In genomic region chr3:128060473-128061381, GRCh38 we compare ENCODE assay signal across 14 cellular contexts. TPM values are rescaled to one million over a fixed set of nuclear protein-coding genes. Genes with fewer than 3 reads are reported as not detected.
A peak's percentile ranks its signal among the peaks of the same experiment; 100 is the strongest.
DNase-seq lines count a peak whose midpoint lies in the region; ATAC-seq and TF ChIP-seq lines count a peak whose summit lies in the region.
"Had no signal": no experiment of that assay in that cellular context is flagged by ENCODE, and none has a peak within 500 bp of the region (broad histone marks: within the 10 kb centered on the region; RNA-seq: fewer than 3 reads in every experiment).

No MANE protein-coding gene starts in this region.

- WGBS in mesenchymal stem cell, result 86% methylated on average over 11 of the region's 11 CpGs

- peaks cover 59 to 94% of the 10 kb centered on the region in 2 experiments for H3K36me3 ChIP-seq in mesenchymal stem cell (ENCODE audit: control insufficient read depth in 1 of 2, insufficient read depth in 2 of 2, low read depth in 1 of 2, low read length in 2 of 2)

- peak overlapping the region; percentile 61 for H3K9ac ChIP-seq in mesenchymal stem cell (ENCODE audit: low read length)

- peaks cover 8% of the 10 kb centered on the region for H3K4me1 ChIP-seq in mesenchymal stem cell (ENCODE audit: control insufficient read depth, insufficient read depth, low read depth, low read length)

- H2BK12ac ChIP-seq in mesenchymal stem cell (ENCODE audit: low read length in 2 of 2), result no peak overlapping the region

- no peak for ATAC-seq in HG03442 (IDR thresholded peaks at IDR 0.05; ENCODE audit: unreplicated experiment)
- ATAC-seq: K562, left cardiac atrium, natural killer cell had no signal

- no peak overlapping the region for H4K91ac ChIP-seq in mesenchymal stem cell (ENCODE audit: low read length)

- no peak overlapping the region for H3K4me2 ChIP-seq in mesenchymal stem cell (ENCODE audit: low read length, poor library complexity, severe bottlenecking)

- no peak overlapping the region for H3K14ac ChIP-seq in mesenchymal stem cell (ENCODE audit: low read length in 2 of 2)

- DNase-seq in EH (ENCODE audit: low read depth), result peak; percentile 97
- peak; percentile 79 for DNase-seq in RPMI7951 (ENCODE audit: low read depth)
- DNase-seq in choroid plexus epithelial cell (ENCODE audit: low read depth), result peak; percentile 87
- DNase-seq in mesenchymal stem cell, result no peak
- no peak for DNase-seq in stimulated activated CD4-positive, alpha-beta T cell treated with anti-CD3 and anti-CD28 coated beads, Interleukin-1b, Interleukin-23, amount 100 ng/mL, for 48 hours
- DNase-seq in NCI-H146 (lab: John Stamatoyannopoulos, UW), result no peak
- DNase-seq in NCI-H446 treated with DMSO at 0.1 percent for 48 hours (lab: John Stamatoyannopoulos, UW), result no peak
- DNase-seq: CD4-positive, alpha-beta T cell; left cardiac atrium; natural killer cell; NCI-H1694; right lobe of liver had no signal

- H3K27me3 ChIP-seq in mesenchymal stem cell (ENCODE audit: control insufficient read depth in 1 of 2, insufficient read depth in 1 of 2, low read length in 2 of 2), result no peaks in the 10 kb centered on the region
- H3K27me3 ChIP-seq: right lobe of liver had no signal

- peak overlapping the region; percentile 50 for H3K27ac ChIP-seq in mesenchymal stem cell (ENCODE audit: low read length, poor library complexity, severe bottlenecking)
- H3K27ac ChIP-seq: right lobe of liver had no signal

- H3K23ac ChIP-seq in mesenchymal stem cell (ENCODE audit: low read length in 2 of 2), result no peak overlapping the region

- no peak overlapping the region for H3K18ac ChIP-seq in mesenchymal stem cell (ENCODE audit: low read depth in 1 of 2, low read length in 2 of 2)

- peak; percentile 45 for TF ChIP-seq CTCF in choroid plexus epithelial cell (conservative IDR thresholded peaks at IDR 0.05; ENCODE audit: low read depth, low read length)

- H2BK15ac ChIP-seq in mesenchymal stem cell (ENCODE audit: low read depth, poor library complexity, severe bottlenecking), result no peak overlapping the region

- no peak overlapping the region for H4K8ac ChIP-seq in mesenchymal stem cell (ENCODE audit: low read length)

- H3K4me3 ChIP-seq in choroid plexus epithelial cell (ENCODE audit: low read depth, low read length) (no peak overlapping the region), mesenchymal stem cell (ENCODE audit: insufficient read depth in 1 of 2, low read depth in 1 of 2, low read length in 2 of 2) (no peak overlapping the region)
- H3K4me3 ChIP-seq: K562, right lobe of liver had no signal

- H2AFZ ChIP-seq in mesenchymal stem cell (ENCODE audit: low read depth, low read length), result no peak overlapping the region

- H3K9me3 ChIP-seq in mesenchymal stem cell (ENCODE audit: control insufficient read depth, low read length), result no peaks in the 10 kb centered on the region
- H3K9me3 ChIP-seq: right lobe of liver had no signal

- no peak overlapping the region for H2BK5ac ChIP-seq in mesenchymal stem cell (ENCODE audit: low read depth, low read length, poor library complexity, severe bottlenecking)

- no peak overlapping the region for H2BK120ac ChIP-seq in mesenchymal stem cell (ENCODE audit: low read depth, low read length)

- no peak overlapping the region for H3K4ac ChIP-seq in mesenchymal stem cell (ENCODE audit: low read depth in 1 of 2, low read length in 2 of 2)

- peaks cover 27% of the 10 kb centered on the region for H3K79me1 ChIP-seq in mesenchymal stem cell (replicated peaks; ENCODE audit: low read length, poor library complexity, severe bottlenecking)

- no peak overlapping the region for H2AK5ac ChIP-seq in mesenchymal stem cell (ENCODE audit: low read length, severe bottlenecking)

RNA-seq across cellular contexts. Expression of gene SEC61A1, which starts 8.5 kb away (rescaled TPM):
- total RNA-seq in RPMI7951 (2014; rRNA removed; shearing (Covaris generic)), result 211 and 234 TPM in 2 replicates
- 327 TPM for polyA plus RNA-seq in mesenchymal stem cell (2013, experiment 1 of 2)
- polyA plus RNA-seq in mesenchymal stem cell (2013, experiment 2 of 2), result 323 TPM

Comparison
In these comparisons a context has a peak if more than half of its experiments do, and no peak if none do; other contexts are left out.
1. DNase-seq: peak in EH (single experiment), RPMI7951 (single experiment) and choroid plexus epithelial cell (single experiment); none in mesenchymal stem cell (single experiment), stimulated activated CD4-positive, alpha-beta T cell treated with anti-CD3 and anti-CD28 coated beads, Interleukin-1b, Interleukin-23, amount 100 ng/mL, for 48 hours (single experiment), NCI-H146 (single experiment) and NCI-H446 treated with DMSO at 0.1 percent for 48 hours (single experiment).